Comparison of ENCODE assay signal across 1 cellular context in the genomic region with DNA sequence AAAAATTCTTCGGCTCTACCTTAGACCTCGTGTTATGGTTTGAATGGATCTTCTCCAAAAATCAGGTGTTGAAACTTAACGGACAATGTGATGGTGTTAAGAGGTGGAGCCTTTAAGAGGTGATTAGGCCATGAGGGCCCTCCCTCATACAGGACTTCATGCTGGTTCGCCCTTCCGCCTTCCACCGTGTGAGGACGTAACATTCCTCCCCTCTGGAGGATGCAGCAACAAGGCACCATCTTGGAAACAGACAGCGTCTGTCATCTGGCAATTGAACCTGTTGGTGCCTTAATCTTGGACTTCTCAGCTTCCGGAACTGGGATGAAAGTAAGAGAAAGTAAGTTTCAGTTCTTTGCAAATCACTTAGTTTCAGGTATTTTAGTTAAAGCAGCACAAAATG.
TF ChIP-seq lines count a peak whose summit lies in the region.

No MANE protein-coding gene starts in this region.

TF ChIP-seq in WTC11, 78 proteins besides CTCF, POLR2A, EP300 and RAD21 (continued from another document):
- TF ChIP-seq, protein P1, sequence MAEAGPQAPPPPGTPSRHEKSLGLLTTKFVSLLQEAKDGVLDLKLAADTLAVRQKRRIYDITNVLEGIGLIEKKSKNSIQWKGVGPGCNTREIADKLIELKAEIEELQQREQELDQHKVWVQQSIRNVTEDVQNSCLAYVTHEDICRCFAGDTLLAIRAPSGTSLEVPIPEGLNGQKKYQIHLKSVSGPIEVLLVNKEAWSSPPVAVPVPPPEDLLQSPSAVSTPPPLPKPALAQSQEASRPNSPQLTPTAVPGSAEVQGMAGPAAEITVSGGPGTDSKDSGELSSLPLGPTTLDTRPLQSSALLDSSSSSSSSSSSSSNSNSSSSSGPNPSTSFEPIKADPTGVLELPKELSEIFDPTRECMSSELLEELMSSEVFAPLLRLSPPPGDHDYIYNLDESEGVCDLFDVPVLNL (CRISPR knock-in tag; IDR thresholded peaks at IDR 0.05; ENCODE audit: borderline replicate concordance, low read depth) = no peak
- TF ChIP-seq ZNF416 (CRISPR knock-in tag; IDR thresholded peaks at IDR 0.05) (no peak), FOXP4 (CRISPR knock-in tag; IDR thresholded peaks at IDR 0.05) (no peak), SP1 (CRISPR knock-in tag; conservative IDR thresholded peaks at IDR 0.05) (no peak)
TF ChIP-seq in WTC11: peak in this region for 0.
